In genomic region chrX:15739886-15740285, GRCh38 we compare ENCODE assay signal across 23 cellular contexts. TPM values are rescaled to one million over a fixed set of nuclear protein-coding genes. Genes with fewer than 3 reads are reported as not detected.
DNase-seq lines count a peak whose midpoint lies in the region; TF ChIP-seq lines count a peak whose summit lies in the region.
"Had no signal": no experiment of that assay in that cellular context is flagged by ENCODE, and none has a peak within 500 bp of the region (broad histone marks: within the 10 kb centered on the region; RNA-seq: fewer than 3 reads in every experiment).

No MANE protein-coding gene starts in this region.

- H3K27me3 ChIP-seq in breast epithelium (no peaks in the 10 kb centered on the region), WERI-Rb-1 (ENCODE audit: insufficient read depth, low read depth, severe bottlenecking) (no peaks in the 10 kb centered on the region)
- H3K27me3 ChIP-seq: pancreas, tibial nerve had no signal

- H3K4me1 Mint-ChIP-seq in MCF 10A (ENCODE audit: insufficient read depth, unreplicated experiment): peaks cover 31% of the 10 kb centered on the region

- H3K36me3 Mint-ChIP-seq in MCF 10A (ENCODE audit: insufficient read depth, unreplicated experiment): no peaks in the 10 kb centered on the region

- no peaks in the 10 kb centered on the region for H3K4me1 ChIP-seq in breast epithelium

- H3K4me3 Mint-ChIP-seq in MCF 10A (ENCODE audit: unreplicated experiment): no peak overlapping the region

- no peak overlapping the region for H3K27ac Mint-ChIP-seq in MCF 10A (ENCODE audit: low read depth, unreplicated experiment)
- H3K27ac Mint-ChIP-seq: nephron had no signal

- DNase-seq in MCF 10A (ENCODE audit: unreplicated experiment) (peak; percentile 27), breast epithelium (ENCODE audit: low spot score in 2 of 2) (no peak), amniotic stem cell (lab: John Stamatoyannopoulos, UW) (peak; percentile 5), fibroblast of villous mesenchyme (ENCODE audit: low read depth) (peak; percentile 55), NCI-H2171 (lab: John Stamatoyannopoulos, UW) (no peak), NCI-H146 (lab: John Stamatoyannopoulos, UW) (no peak), inferior parietal cortex (ENCODE audit: extremely low spot score) (no peak), WERI-Rb-1 (no peak)
- DNase-seq: activated CD4-positive, CD25-positive, alpha-beta regulatory T cell treated with anti-CD3 and anti-CD28 coated beads, Interleukin-2, amount 50 U/mL, for 72 hours; activated naive CD4-positive, alpha-beta T cell treated with Interleukin-2 at 50 U/mL for 16 hours; activated T-cell treated with anti-CD3 and anti-CD28 coated beads, Interleukin-2, amount 50 U/mL, for 1 hour; cerebellar nuclear complex; KBM-7; mesendoderm; NCI-H187; NCI-H226; pancreas; right cardiac atrium; Right ventricle myocardium superior; stimulated activated CD4-positive, alpha-beta T cell treated with anti-CD3 and anti-CD28 coated beads, Interleukin-12 subunit alpha, Interleukin-12 subunit beta, amount 100 ng/mL, for 4 hours; stomach had no signal

- POLR2A ChIA-PET in MCF 10A (lab: Yijun Ruan, JAX): interaction anchor here (0.6 to 0.8 kb wide), 2 partner anchors 10 to 58 kb away, joined by 3 read pairs; no protein-coding TSS in a partner anchor

- CTCF ChIA-PET in MCF 10A (lab: Yijun Ruan, JAX): interaction anchor here (0.7 to 1.3 kb wide), 2 partner anchors 50 to 66 kb away, joined by 3 to 4 read pairs; partner anchors contain the start of gene ZRSR2

- H3K36me3 ChIP-seq in breast epithelium (no peaks in the 10 kb centered on the region), WERI-Rb-1 (no peaks in the 10 kb centered on the region)
- H3K36me3 ChIP-seq: pancreas, stomach, tibial nerve had no signal

- no TSS peak for BruUV-seq in MCF 10A (replicated peaks; lab: Mats Ljungman, UMichigan)

- H3K4me3 ChIP-seq in breast epithelium: no peak overlapping the region
- H3K4me3 ChIP-seq in fibroblast of villous mesenchyme (ENCODE audit: low read depth, low read length): no peak overlapping the region
- H3K4me3 ChIP-seq in WERI-Rb-1 (ENCODE audit: low read depth, low read length): no peak overlapping the region
- H3K4me3 ChIP-seq: stomach, tibial nerve had no signal

- intact Hi-C loops in MCF 10A (cut with micrococcal nuclease): loop anchor here (5.0 kb wide), 1 partner anchor 942 kb away; no protein-coding TSS in a partner anchor
- intact Hi-C loops in breast epithelium (cut with DNase I; ENCODE audit: low total_unique reads): no loop called here

- no peak for TF ChIP-seq POLR2A in breast epithelium (IDR thresholded peaks at IDR 0.05)

- no peaks in the 10 kb centered on the region for H3K9me3 Mint-ChIP-seq in MCF 10A (ENCODE audit: unreplicated experiment)
- H3K9me3 Mint-ChIP-seq: nephron had no signal

- H3K9me3 ChIP-seq in breast epithelium (no peaks in the 10 kb centered on the region), WERI-Rb-1 (ENCODE audit: severe bottlenecking) (no peaks in the 10 kb centered on the region)
- H3K9me3 ChIP-seq: pancreas, stomach, tibial nerve had no signal

- H3K27ac ChIP-seq in breast epithelium (no peak overlapping the region), WERI-Rb-1 (no peak overlapping the region)
- H3K27ac ChIP-seq: pancreas, stomach, tibial nerve had no signal

- H3K27me3 Mint-ChIP-seq in MCF 10A (ENCODE audit: insufficient read depth, unreplicated experiment): no peaks in the 10 kb centered on the region

- TF ChIP-seq CTCF in MCF 10A (IDR thresholded peaks at IDR 0.05; ENCODE audit: unreplicated experiment) (no peak), breast epithelium (IDR thresholded peaks at IDR 0.05) (no peak), fibroblast of villous mesenchyme (IDR thresholded peaks at IDR 0.05; ENCODE audit: insufficient read depth, low read depth, low read length) (no peak), WERI-Rb-1 (IDR thresholded peaks at IDR 0.05; ENCODE audit: low read depth, low read length) (no peak)

RNA-seq across cellular contexts. Expression of gene CA5B, which starts 1.8 kb away (rescaled TPM):
- 15.3 and 21.2 TPM in 2 replicates for total RNA-seq in MCF 10A (2022)
- 10 to 100 TPM; 16.1 to 23.0 (median 22.0) TPM for total RNA-seq in breast epithelium
- total RNA-seq in fibroblast of villous mesenchyme: 9.0 and 15.5 TPM in 2 replicates

RNA-seq across cellular contexts. Expression of gene ZRSR2, which starts 50.4 kb away (rescaled TPM):
- total RNA-seq in MCF 10A (2022) (17.0 and 20.3 TPM in 2 replicates), breast epithelium (1 to 10 TPM; 8.9 to 9.8 (median 9.8) TPM), fibroblast of villous mesenchyme (4.8 and 5.6 TPM in 2 replicates)

Comparison
In these comparisons a context has a peak if more than half of its experiments do, and no peak if none do; other contexts are left out.
1. DNase-seq: peak in MCF 10A (single experiment), amniotic stem cell (single experiment) and fibroblast of villous mesenchyme (single experiment); none in breast epithelium (0 of 2), NCI-H2171 (single experiment), NCI-H146 (single experiment), inferior parietal cortex (single experiment) and WERI-Rb-1 (single experiment).